ENCODE assay signal across 22 cellular contexts in the genomic region with DNA sequence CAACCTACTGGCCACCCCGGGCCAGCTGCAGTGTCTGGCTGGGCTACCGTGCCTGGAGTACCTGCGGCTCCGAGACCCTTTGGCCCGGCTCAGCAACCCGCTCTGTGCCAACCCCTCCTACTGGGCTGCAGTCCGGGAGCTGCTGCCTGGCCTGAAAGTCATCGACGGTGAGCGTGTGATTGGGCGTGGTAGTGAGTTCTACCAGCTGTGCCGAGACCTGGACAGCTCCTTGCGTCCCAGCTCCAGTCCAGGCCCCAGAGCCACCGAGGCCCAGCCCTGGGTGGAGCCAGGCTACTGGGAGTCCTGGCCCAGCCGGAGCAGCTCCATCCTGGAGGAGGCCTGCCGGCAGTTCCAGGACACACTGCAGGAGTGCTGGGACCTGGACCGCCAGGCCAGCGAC. TPM values are rescaled to one million over a fixed set of nuclear protein-coding genes. Genes with fewer than 3 reads are reported as not detected.
"Had no signal": no experiment of that assay in that cellular context is flagged by ENCODE, and none has a peak within 500 bp of the region (broad histone marks: within the 10 kb centered on the region; RNA-seq: fewer than 3 reads in every experiment).

No MANE protein-coding gene starts in this region.

- FAIRE-seq: endometrium, frontal cortex, kidney had no signal

- H3K4me3 Mint-ChIP-seq: activated T-cell treated with anti-CD3 and anti-CD28 coated beads, Interleukin-2, amount 50 U/mL, for 72 hours; stimulated activated naive CD8-positive, alpha-beta T cell treated with anti-CD3 and anti-CD28 coated beads, Interleukin-15, Interleukin-2, amounts not matched to agents 100 ng/mL and 50 ng/mL, for 24 hours had no signal

- H3K9me3 Mint-ChIP-seq: activated naive CD8-positive, alpha-beta T cell treated with anti-CD3 and anti-CD28 coated beads for 36 hours; activated T-cell treated with anti-CD3 and anti-CD28 coated beads, Interleukin-2, amount 50 U/mL, for 72 hours; naive thymus-derived CD8-positive, alpha-beta T cell; stimulated activated naive CD8-positive, alpha-beta T cell treated with anti-CD3 and anti-CD28 coated beads, Interleukin-15, Interleukin-2, amounts not matched to agents 100 ng/mL and 50 ng/mL, for 24 hours had no signal

- ATAC-seq: activated T-cell treated with anti-CD3 and anti-CD28 coated beads, Interleukin-2, amount 50 U/mL, for 72 hours; naive thymus-derived CD8-positive, alpha-beta T cell had no signal

- DNase-seq: activated CD4-positive, alpha-beta T cell treated with anti-CD3 and anti-CD28 coated beads for 1 hour; activated CD4-positive, alpha-beta T cell treated with anti-CD3 and anti-CD28 coated beads, Interleukin-2, amount 50 U/mL, for 4 hours; activated naive CD8-positive, alpha-beta T cell treated with anti-CD3 and anti-CD28 coated beads for 36 hours; activated T-cell treated with anti-CD3 and anti-CD28 coated beads, Interleukin-2, amount 50 U/mL, for 72 hours; amygdala; central memory CD4-positive, alpha-beta T cell; cortex of kidney; erythroblast; head of caudate nucleus; kidney; left ventricle myocardium inferior; naive thymus-derived CD8-positive, alpha-beta T cell; posterior cingulate gyrus; SW 1271; T-helper 2 cell; trophoblast cell had no signal

- H3K4me3 ChIP-seq: left ventricle myocardium inferior, suprapubic skin had no signal

- H3K27ac ChIP-seq: left ventricle myocardium inferior, suprapubic skin, VCaP had no signal

- H3K9me3 ChIP-seq: left ventricle myocardium inferior, suprapubic skin had no signal

- H3K27ac Mint-ChIP-seq: activated naive CD8-positive, alpha-beta T cell treated with anti-CD3 and anti-CD28 coated beads for 36 hours; activated T-cell treated with anti-CD3 and anti-CD28 coated beads, Interleukin-2, amount 50 U/mL, for 72 hours; naive thymus-derived CD8-positive, alpha-beta T cell; stimulated activated naive CD8-positive, alpha-beta T cell treated with anti-CD3 and anti-CD28 coated beads, Interleukin-15, Interleukin-2, amounts not matched to agents 100 ng/mL and 50 ng/mL, for 24 hours had no signal

- H3K36me3 ChIP-seq: left ventricle myocardium inferior, suprapubic skin had no signal

RNA-seq across cellular contexts. Expression of a gene that starts 4.2 kb away (rescaled TPM):
- total RNA-seq: activated CD8-positive, alpha-beta memory T cell treated with anti-CD3 and anti-CD28 coated beads for 36 hours; activated naive CD8-positive, alpha-beta T cell treated with anti-CD3 and anti-CD28 coated beads for 36 hours; activated T-cell treated with anti-CD3 and anti-CD28 coated beads, Interleukin-2, amount 50 U/mL, for 72 hours had no signal
- polyA plus RNA-seq: naive thymus-derived CD8-positive, alpha-beta T cell had no signal
